ENCODE assay signal across 8 cellular contexts in genomic region chr15:98649996-98650870, GRCh38. TPM values are rescaled to one million over a fixed set of nuclear protein-coding genes. Genes with fewer than 3 reads are reported as not detected.
DNase-seq lines count a peak whose midpoint lies in the region; ATAC-seq and TF ChIP-seq lines count a peak whose summit lies in the region.

No MANE protein-coding gene starts in this region.

- H3K27ac ChIP-seq in DOHH2 (ENCODE audit: low read depth, low read length) (no peak overlapping the region), heart left ventricle (peak overlapping the region; percentile 90 to 97 (median 94)), psoas muscle (peak overlapping the region; percentile 92)

- ATAC-seq in heart left ventricle (peak; percentile 8 to 45 (median 18)), psoas muscle (peak; percentile 23 to 50 (median 24)), GM19463 (IDR thresholded peaks at IDR 0.05; ENCODE audit: unreplicated experiment) (no peak)

- H3K9me2 ChIP-seq in DOHH2 (replicated peaks; ENCODE audit: control insufficient read depth, low read length): no peaks in the 10 kb centered on the region

- H3K79me2 ChIP-seq in DOHH2 (ENCODE audit: control insufficient read depth, low read length): peaks cover 42% of the 10 kb centered on the region

- H3K27me3 Mint-ChIP-seq in activated naive CD8-positive, alpha-beta T cell: no peaks in the 10 kb centered on the region

- H3K27ac Mint-ChIP-seq in activated naive CD8-positive, alpha-beta T cell: peak overlapping the region; percentile 94

- H3K4me1 ChIP-seq in DOHH2 (ENCODE audit: control insufficient read depth, low read length): peaks cover 10% of the 10 kb centered on the region
- H3K4me1 ChIP-seq in heart left ventricle: peaks cover 0 to 56% (median 38%) of the 10 kb centered on the region in 12 donors
- peaks cover 31% of the 10 kb centered on the region for H3K4me1 ChIP-seq in psoas muscle

- H3K27me3 ChIP-seq in DOHH2 (ENCODE audit: control insufficient read depth, low read length): peaks cover 37% of the 10 kb centered on the region
- H3K27me3 ChIP-seq in heart left ventricle: peaks cover 0 to 50% (median 10%) of the 10 kb centered on the region in 9 donors
- H3K27me3 ChIP-seq in psoas muscle (ENCODE audit: insufficient read depth in 3 of 3, low read length in 2 of 3): peaks cover 0 to 6% (median 0%) of the 10 kb centered on the region in 3 donors

- H3K36me3 ChIP-seq in DOHH2 (ENCODE audit: control insufficient read depth, low read length) (no peaks in the 10 kb centered on the region), heart left ventricle (no peaks in the 10 kb centered on the region), psoas muscle (ENCODE audit: insufficient read depth in 1 of 2, low read depth in 1 of 2) (no peaks in the 10 kb centered on the region)

- WGBS in heart left ventricle, 4 donors: 0 to 2% (median 0%) methylated on average over 26 to 88 of the region's 88 CpGs
- 1 to 2% (median 2%) methylated on average over 65 to 88 of the region's 88 CpGs for WGBS in psoas muscle, 3 donors

- no peaks in the 10 kb centered on the region for H3F3A ChIP-seq in DOHH2 (ENCODE audit: control insufficient read depth, insufficient read depth)

- peaks cover 50% of the 10 kb centered on the region for H3K4me1 Mint-ChIP-seq in activated naive CD8-positive, alpha-beta T cell (ENCODE audit: low read depth)

- DNase-seq in heart left ventricle (peak; percentile 25 to 78 (median 52)), psoas muscle (peak; percentile 46 to 74), NAMALWA (ENCODE audit: low spot score) (no peak), occipital lobe (lab: John Stamatoyannopoulos, UW) (no peak)

- peak overlapping the region; percentile 68; the same call in 1 of the 2 replicates for H3K4me2 ChIP-seq in DOHH2 (ENCODE audit: low read length)

- no peaks in the 10 kb centered on the region for H3K36me3 Mint-ChIP-seq in activated naive CD8-positive, alpha-beta T cell

- peak overlapping the region; percentile 94 for H3K4me3 Mint-ChIP-seq in activated naive CD8-positive, alpha-beta T cell

- H3K9me3 Mint-ChIP-seq in activated naive CD8-positive, alpha-beta T cell (ENCODE audit: low read depth): no peaks in the 10 kb centered on the region

- H4K20me1 ChIP-seq in DOHH2 (ENCODE audit: control insufficient read depth, insufficient read depth, low read depth, low read length): peaks cover 28% of the 10 kb centered on the region

- H3K4me3 ChIP-seq in DOHH2 (ENCODE audit: low read length) (peak overlapping the region; percentile 75), heart left ventricle (peak overlapping the region; percentile 68 to 93 (median 86)), psoas muscle (peak overlapping the region; percentile 94)

- no peak for TF ChIP-seq CTCF in DOHH2 (IDR thresholded peaks at IDR 0.05; ENCODE audit: low read depth, low read length, poor library complexity, severe bottlenecking)
- TF ChIP-seq CTCF in heart left ventricle (IDR thresholded peaks at IDR 0.05): peak in 2 of 12 donors; percentile 9 to 22
- no peak for TF ChIP-seq CTCF in psoas muscle (IDR thresholded peaks at IDR 0.05)

- peak in 1 of 2 donors; percentile 31 for TF ChIP-seq POLR2A in heart left ventricle (IDR thresholded peaks at IDR 0.05)

- H3K9me3 ChIP-seq in DOHH2 (ENCODE audit: control insufficient read depth, insufficient read depth, low read length) (no peaks in the 10 kb centered on the region), heart left ventricle (no peaks in the 10 kb centered on the region), psoas muscle (no peaks in the 10 kb centered on the region)

- intact Hi-C loops in heart left ventricle (cut with DNase I): loop anchor here in 9 of 10 donors (1.0 to 10.0 kb wide), 15 partner anchors 67 to 425 kb away; no protein-coding TSS in a partner anchor
- intact Hi-C loops in psoas muscle (cut with DNase I): loop anchor here (5.0 to 10.0 kb wide), 4 partner anchors 133 to 565 kb away; no protein-coding TSS in a partner anchor

TF ChIP-seq in PFSK-1, 5 proteins besides CTCF, POLR2A, EP300 and RAD21:
- TF ChIP-seq REST (IDR thresholded peaks at IDR 0.05; ENCODE audit: insufficient read depth in 1 of 2, low read depth in 2 of 2, low read length in 2 of 2): no peak
- 0 out of 2 replicates have a peak, but pooled peaks have one; percentile 4 for TF ChIP-seq TAF1 (IDR thresholded peaks at IDR 0.05; ENCODE audit: borderline replicate concordance, insufficient read depth, low read length)
- TF ChIP-seq POLR2AphosphoS5 (IDR thresholded peaks at IDR 0.05; ENCODE audit: low read depth, low read length): no peak
- peak; percentile 37; the same call in 1 of the 2 replicates for TF ChIP-seq SIN3A (IDR thresholded peaks at IDR 0.05; ENCODE audit: borderline replicate concordance, insufficient read depth, low read length)
- TF ChIP-seq FOXP2 (optimal IDR thresholded peaks at IDR 0.05; ENCODE audit: borderline replicate concordance, extremely low read depth, extremely low read length, insufficient read depth): peak; percentile 74

RNA-seq across cellular contexts. Expression of gene IGF1R, which starts 1.9 kb away (rescaled TPM):
- 37.4 TPM for polyA plus RNA-seq in PFSK-1 (2012; ENCODE audit: insufficient read length, low read depth)
- total RNA-seq in heart left ventricle (10 to 100 TPM; 26.0 to 93.1 (median 47.5) TPM), psoas muscle (10 to 100 TPM; 12.0 to 20.4 (median 15.9) TPM), occipital lobe (37.4 TPM)
- polyA plus RNA-seq in heart left ventricle (10 to 100 TPM in 1 of 2 donors, 1 to 10 TPM in 1; 7.4 to 12.5 TPM), psoas muscle (1 to 10 TPM; 2.1 to 4.0 (median 2.6) TPM)

Comparison
In these comparisons a context has a peak if more than half of its experiments do, and no peak if none do; other contexts are left out.
1. DNase-seq: peak in heart left ventricle (5 of 5) and psoas muscle (2 of 2); none in NAMALWA (single experiment) and occipital lobe (single experiment).
2. Peak in every context shown above with its lines, with median percentiles within 50 percentile points of each other: H3K4me3 ChIP-seq.